In genomic region chr12:27969011-27969900, GRCh38 we compare ENCODE assay signal across 9 cellular contexts. TPM values are rescaled to one million over a fixed set of nuclear protein-coding genes. Genes with fewer than 3 reads are reported as not detected.
A peak's percentile ranks its signal among the peaks of the same experiment; 100 is the strongest.
DNase-seq lines count a peak whose midpoint lies in the region; ATAC-seq and TF ChIP-seq lines count a peak whose summit lies in the region.
"Had no signal": no experiment of that assay in that cellular context is flagged by ENCODE, and none has a peak within 500 bp of the region (broad histone marks: within the 10 kb centered on the region; RNA-seq: fewer than 3 reads in every experiment).

No MANE protein-coding gene starts in this region.

- no peak for TF ChIP-seq POLR2A in body of pancreas (IDR thresholded peaks at IDR 0.05)

- no peaks in the 10 kb centered on the region for H3K9me2 ChIP-seq in MM.1S (replicated peaks; ENCODE audit: insufficient read depth, low read length)

- H3K36me3 ChIP-seq in MM.1S (replicated peaks; ENCODE audit: insufficient read depth, low read length) (no peaks in the 10 kb centered on the region), body of pancreas (replicated peaks in 1 of 2; ENCODE audit: insufficient read depth in 1 of 2, low read depth in 2 of 2) (no peaks in the 10 kb centered on the region)

- intact Hi-C loops in body of pancreas (cut with DNase I): no loop called here

- H3K9me3 ChIP-seq in MM.1S (replicated peaks; ENCODE audit: insufficient read depth, low read length): no peaks in the 10 kb centered on the region
- no peaks in the 10 kb centered on the region for H3K9me3 ChIP-seq in body of pancreas

- H3K4me2 ChIP-seq in MM.1S (ENCODE audit: low read depth, low read length): peak overlapping the region; percentile 75

- no peaks in the 10 kb centered on the region for H3K79me2 ChIP-seq in MM.1S (ENCODE audit: low read length)

- H3F3A ChIP-seq in MM.1S (ENCODE audit: insufficient read depth, low read length): peaks cover 9% of the 10 kb centered on the region

- peak overlapping the region; percentile 38; the same call in 1 of the 2 replicates for H3K9ac ChIP-seq in MM.1S (ENCODE audit: low read length)

- H3K4me3 ChIP-seq in MM.1S (ENCODE audit: low read length) (peak overlapping the region; percentile 55), body of pancreas (peak overlapping the region in 1 of 2 donors; percentile 10)

- 1 to 3% methylated on average over 20 to 40 of the region's 40 CpGs for WGBS in body of pancreas, 2 donors

- DNase-seq in DMS79 treated with DMSO at 0.1 percent for 48 hours (lab: John Stamatoyannopoulos, UW): peak; percentile 74
- no peak for DNase-seq in MM.1S
- peak in 3 of 4 donors; percentile 18 to 23 (median 20) for DNase-seq in body of pancreas
- DNase-seq in iris pigment epithelial cell (ENCODE audit: low read depth): peak; percentile 34
- peak; percentile 25 for DNase-seq in stimulated activated CD8-positive, alpha-beta memory T cell treated with anti-CD3 and anti-CD28 coated beads, Interleukin-4, amount 100 ng/mL, for 48 hours
- DNase-seq in stimulated activated CD4-positive, alpha-beta T cell treated with anti-CD3 and anti-CD28 coated beads, Interleukin-1b, Interleukin-23, amount 100 ng/mL, for 48 hours: no peak

- H3K27me3 ChIP-seq in MM.1S (replicated peaks; ENCODE audit: insufficient read depth, low read length) (no peaks in the 10 kb centered on the region), body of pancreas (no peaks in the 10 kb centered on the region)

- no peaks in the 10 kb centered on the region for H4K20me1 ChIP-seq in MM.1S (ENCODE audit: insufficient read depth, low read length)

- 0 out of 2 replicates have a peak, but pooled peaks cover 6% of the 10 kb centered on the region for H3K4me1 ChIP-seq in MM.1S (ENCODE audit: low read length)
- peaks cover 36% of the 10 kb centered on the region for H3K4me1 ChIP-seq in body of pancreas

- peak; percentile 25 for ATAC-seq in body of pancreas
- no peak for ATAC-seq in HG03520 (IDR thresholded peaks at IDR 0.05; ENCODE audit: unreplicated experiment)
- ATAC-seq in HG02759 (IDR thresholded peaks at IDR 0.05; ENCODE audit: unreplicated experiment): no peak

- peak overlapping the region; percentile 69 for H2AFZ ChIP-seq in MM.1S (ENCODE audit: low read length)

- TF ChIP-seq CTCF in MM.1S (IDR thresholded peaks at IDR 0.05; ENCODE audit: low read length) (no peak), body of pancreas (IDR thresholded peaks at IDR 0.05) (no peak)

- peak overlapping the region; percentile 63 for H3K27ac ChIP-seq in MM.1S (ENCODE audit: low read length)
- H3K27ac ChIP-seq in body of pancreas: peak overlapping the region in 1 of 4 donors; percentile 40

RNA-seq across cellular contexts. Expression of gene PTHLH, which starts 3.3 kb away (rescaled TPM):
- under 1 TPM in 1 of 2 donors, not detected in 1; 0.78 TPM for total RNA-seq in body of pancreas
- total RNA-seq: T-helper 2 cell treated with Interferon-gamma antibody and Interleukin-4, amounts not matched to agents 100 ng/mL and 5 ng/mL, for 36 hours had no signal

Comparison
In these comparisons a context has a peak if more than half of its experiments do, and no peak if none do; other contexts are left out.
1. DNase-seq: peak in DMS79 treated with DMSO at 0.1 percent for 48 hours (single experiment), body of pancreas (3 of 4), iris pigment epithelial cell (single experiment) and stimulated activated CD8-positive, alpha-beta memory T cell treated with anti-CD3 and anti-CD28 coated beads, Interleukin-4, amount 100 ng/mL, for 48 hours (single experiment); none in MM.1S (single experiment) and stimulated activated CD4-positive, alpha-beta T cell treated with anti-CD3 and anti-CD28 coated beads, Interleukin-1b, Interleukin-23, amount 100 ng/mL, for 48 hours (single experiment).